ENCODE assay signal across 27 cellular contexts in genomic region chr15:66928101-66928500, GRCh38.
DNase-seq lines count a peak whose midpoint lies in the region; ATAC-seq, FAIRE-seq and TF ChIP-seq lines count a peak whose summit lies in the region.
"Had no signal": no experiment of that assay in that cellular context is flagged by ENCODE, and none has a peak within 500 bp of the region (broad histone marks: within the 10 kb centered on the region; RNA-seq: fewer than 3 reads in every experiment).

No MANE protein-coding gene starts in this region.

- DNase-seq in left ventricle myocardium inferior = no peak
- no peak for DNase-seq in cardiac septum (ENCODE audit: low spot score)
- DNase-seq in gastrocnemius medialis = no peak
- no peak for DNase-seq in activated naive CD8-positive, alpha-beta T cell treated with anti-CD3 and anti-CD28 coated beads, Interleukin-2, amount 50 U/mL, for 24 hours
- no peak for DNase-seq in H54 (ENCODE audit: insufficient read length, low spot score)
- DNase-seq: AML-193; CD4-positive, alpha-beta T cell; DMS53; H7; IMR-90; KG1; MG63; NCI-H1105 treated with DMSO at 0.1 percent for 48 hours; NCI-H146; NCI-H1930; NCI-H2107; NCI-H446; NCI-H526; NCI-H82; NK-92 treated with Interleukin-12 subunit alpha and Interleukin-12 subunit beta, amount 100 ng/mL, for 24 hours; PC-3; Right ventricle myocardium superior had no signal

- ATAC-seq in gastrocnemius medialis (no peak), HG03159 (IDR thresholded peaks at IDR 0.05; ENCODE audit: unreplicated experiment) (no peak)
- no peak for ATAC-seq in activated naive CD8-positive, alpha-beta T cell treated with anti-CD3 and anti-CD28 coated beads, Interleukin-2, amount 50 U/mL, for 24 hours
- ATAC-seq: PC-3 had no signal

- intact Hi-C loops in left ventricle myocardium inferior (cut with micrococcal nuclease) = no loop called here
- intact Hi-C loops in cardiac septum (cut with DNase I) = no loop called here
- intact Hi-C loops in dendritic cell treated with granulocyte-macrophage colony-stimulating factor and Interleukin-4, amounts not matched to agents 40 ng/mL and 50 ng/mL, for 4 days (cut with micrococcal nuclease) = no loop called here
- intact Hi-C loops in gastrocnemius medialis (cut with DNase I; ENCODE audit: low total_unique reads) = no loop called here

- peak overlapping the region; percentile 66 for H3K27ac Mint-ChIP-seq in dendritic cell treated with granulocyte-macrophage colony-stimulating factor and Interleukin-4, amounts not matched to agents 40 ng/mL and 50 ng/mL, for 4 days
- H3K27ac Mint-ChIP-seq in activated naive CD8-positive, alpha-beta T cell treated with anti-CD3 and anti-CD28 coated beads, Interleukin-2, amount 50 U/mL, for 24 hours = no peak overlapping the region
- H3K27ac Mint-ChIP-seq: CD4-positive, alpha-beta T cell had no signal

- TF ChIP-seq POLR2A in gastrocnemius medialis (IDR thresholded peaks at IDR 0.05) (no peak), H54 (IDR thresholded peaks at IDR 0.05; ENCODE audit: low read depth, low read length) (no peak)

- H3K4me3 Mint-ChIP-seq in dendritic cell treated with granulocyte-macrophage colony-stimulating factor and Interleukin-4, amounts not matched to agents 40 ng/mL and 50 ng/mL, for 4 days = no peak overlapping the region
- H3K4me3 Mint-ChIP-seq in activated naive CD8-positive, alpha-beta T cell treated with anti-CD3 and anti-CD28 coated beads, Interleukin-2, amount 50 U/mL, for 24 hours = no peak overlapping the region
- H3K4me3 Mint-ChIP-seq: CD4-positive, alpha-beta T cell had no signal

- in situ Hi-C loops in gastrocnemius medialis (cut with MboI; ENCODE audit: low sequenced_read_pairs in 4 of 4) = loop anchor here in 1 of 4 donors (25.0 kb wide), 2 partner anchors 509 to 909 kb away; partner anchors contain the start of genes RNU6-1 and SKOR1

- H3K4me1 Mint-ChIP-seq in dendritic cell treated with granulocyte-macrophage colony-stimulating factor and Interleukin-4, amounts not matched to agents 40 ng/mL and 50 ng/mL, for 4 days (ENCODE audit: low read depth) = peaks cover 17% of the 10 kb centered on the region
- H3K4me1 Mint-ChIP-seq in activated naive CD8-positive, alpha-beta T cell treated with anti-CD3 and anti-CD28 coated beads, Interleukin-2, amount 50 U/mL, for 24 hours = no peaks in the 10 kb centered on the region

- no peak for TF ChIP-seq CTCF in left ventricle myocardium inferior (IDR thresholded peaks at IDR 0.05; ENCODE audit: borderline replicate concordance)
- no peak for TF ChIP-seq CTCF in gastrocnemius medialis (IDR thresholded peaks at IDR 0.05 in 4 of 5, conservative IDR thresholded peaks at IDR 0.05 in 1 of 5)

- H3K9me3 ChIP-seq in left ventricle myocardium inferior (replicated peaks) (peaks cover 1% of the 10 kb centered on the region), gastrocnemius medialis (no peaks in the 10 kb centered on the region)
- H3K9me3 ChIP-seq: SJSA1 had no signal

- no peak for FAIRE-seq in H54 (lab: Jason Lieb, UNC)
- FAIRE-seq: GM18507 had no signal

- H3K4me3 ChIP-seq in left ventricle myocardium inferior (no peak overlapping the region), gastrocnemius medialis (no peak overlapping the region)
- H3K4me3 ChIP-seq: BLaER1 treated with 17β-estradiol and CSF1 and Interleukin-3, amounts not matched to agents 10 nM and 100 nM; MG63; SJSA1 had no signal

- H3K27me3 ChIP-seq in left ventricle myocardium inferior (ENCODE audit: low read depth) (no peaks in the 10 kb centered on the region), gastrocnemius medialis (no peaks in the 10 kb centered on the region)
- H3K27me3 ChIP-seq: BLaER1 treated with 17β-estradiol and CSF1 and Interleukin-3, amounts not matched to agents 10 nM and 100 nM; MG63; SJSA1 had no signal

- H3K36me3 Mint-ChIP-seq in dendritic cell treated with granulocyte-macrophage colony-stimulating factor and Interleukin-4, amounts not matched to agents 40 ng/mL and 50 ng/mL, for 4 days (ENCODE audit: low read depth) = peaks cover 13% of the 10 kb centered on the region
- peaks cover 3% of the 10 kb centered on the region for H3K36me3 Mint-ChIP-seq in activated naive CD8-positive, alpha-beta T cell treated with anti-CD3 and anti-CD28 coated beads, Interleukin-2, amount 50 U/mL, for 24 hours (ENCODE audit: low read depth)

- H3K27ac ChIP-seq in left ventricle myocardium inferior (replicated peaks) (peak overlapping the region; percentile 62), gastrocnemius medialis (peak overlapping the region in 3 of 4 donors; percentile 13 to 56 (median 35))
- H3K27ac ChIP-seq: BLaER1 treated with 17β-estradiol and CSF1 and Interleukin-3, amounts not matched to agents 10 nM and 100 nM; SJSA1 had no signal

- H3K36me3 ChIP-seq in left ventricle myocardium inferior = no peaks in the 10 kb centered on the region
- no peaks in the 10 kb centered on the region for H3K36me3 ChIP-seq in gastrocnemius medialis
- H3K36me3 ChIP-seq: MG63, SJSA1 had no signal

- H3K9me3 Mint-ChIP-seq in dendritic cell treated with granulocyte-macrophage colony-stimulating factor and Interleukin-4, amounts not matched to agents 40 ng/mL and 50 ng/mL, for 4 days = peaks cover 43% of the 10 kb centered on the region
- peaks cover 6% of the 10 kb centered on the region for H3K9me3 Mint-ChIP-seq in activated naive CD8-positive, alpha-beta T cell treated with anti-CD3 and anti-CD28 coated beads, Interleukin-2, amount 50 U/mL, for 24 hours
- H3K9me3 Mint-ChIP-seq: CD4-positive, alpha-beta T cell had no signal

- H3K27me3 Mint-ChIP-seq in dendritic cell treated with granulocyte-macrophage colony-stimulating factor and Interleukin-4, amounts not matched to agents 40 ng/mL and 50 ng/mL, for 4 days = peaks cover 5% of the 10 kb centered on the region
- H3K27me3 Mint-ChIP-seq in activated naive CD8-positive, alpha-beta T cell treated with anti-CD3 and anti-CD28 coated beads, Interleukin-2, amount 50 U/mL, for 24 hours = peaks cover 12% of the 10 kb centered on the region

- peaks cover 41% of the 10 kb centered on the region for H3K4me1 ChIP-seq in left ventricle myocardium inferior
- H3K4me1 ChIP-seq in gastrocnemius medialis = peaks cover 0 to 8% of the 10 kb centered on the region in 2 donors
